ENCODE assay signal across 16 cellular contexts in genomic region chr11:10261821-10262220, GRCh38.
"Had no signal": no experiment of that assay in that cellular context is flagged by ENCODE, and none has a peak within 500 bp of the region (broad histone marks: within the 10 kb centered on the region; RNA-seq: fewer than 3 reads in every experiment).

No MANE protein-coding gene starts in this region.

- H3K9me3 Mint-ChIP-seq: activated naive CD8-positive, alpha-beta T cell treated with anti-CD3 and anti-CD28 coated beads for 36 hours; activated T-cell treated with anti-CD3 and anti-CD28 coated beads, Interleukin-2, amount 50 U/mL, for 72 hours; naive B cell; T-helper 2 cell treated with Interferon-gamma antibody and Interleukin-4, amounts not matched to agents 5 μg/mL and 100 μg/mL, for 36 hours had no signal

- DNase-seq: activated CD8-positive, alpha-beta memory T cell treated with anti-CD3 and anti-CD28 coated beads, Interleukin-2, amount 50 U/mL, for 4 hours; activated CD8-positive, alpha-beta T cell treated with anti-CD3 and anti-CD28 coated beads for 36 hours; activated gamma-delta T cell treated with Interleukin-2 at 50 U/mL for 16 hours; activated naive CD8-positive, alpha-beta T cell treated with anti-CD3 and anti-CD28 coated beads for 36 hours; activated T-cell treated with anti-CD3 and anti-CD28 coated beads, Interleukin-2, amount 50 U/mL, for 72 hours; anterior cingulate cortex; effector CD4-positive, alpha-beta T cell; left cardiac atrium; lower lobe of right lung; naive B cell; tibial artery had no signal

- H3K4me3 ChIP-seq: lower lobe of right lung, skin epidermis, tibial artery, vagina had no signal

- H3K27me3 ChIP-seq: tibial artery, vagina had no signal

- H3K27me3 Mint-ChIP-seq: activated CD8-positive, alpha-beta T cell treated with anti-CD3 and anti-CD28 coated beads for 36 hours; activated naive CD8-positive, alpha-beta T cell treated with anti-CD3 and anti-CD28 coated beads for 36 hours; naive B cell had no signal

- H3K4me3 Mint-ChIP-seq: activated CD8-positive, alpha-beta T cell treated with anti-CD3 and anti-CD28 coated beads for 36 hours; activated naive CD8-positive, alpha-beta T cell treated with anti-CD3 and anti-CD28 coated beads for 36 hours; activated T-cell treated with anti-CD3 and anti-CD28 coated beads, Interleukin-2, amount 50 U/mL, for 72 hours; naive B cell; T-helper 2 cell treated with Interferon-gamma antibody and Interleukin-4, amounts not matched to agents 5 μg/mL and 100 μg/mL, for 36 hours had no signal

- H3K9me3 ChIP-seq: lower lobe of right lung, tibial artery, vagina had no signal

- FAIRE-seq: colon had no signal

- H3K36me3 ChIP-seq: lower lobe of right lung, tibial artery, vagina had no signal

- H3K27ac ChIP-seq: lower lobe of right lung, skin epidermis, tibial artery, vagina had no signal

- H3K4me1 Mint-ChIP-seq: naive B cell had no signal

- H3K27ac Mint-ChIP-seq: activated CD8-positive, alpha-beta T cell treated with anti-CD3 and anti-CD28 coated beads for 36 hours; activated naive CD8-positive, alpha-beta T cell treated with anti-CD3 and anti-CD28 coated beads for 36 hours; activated T-cell treated with anti-CD3 and anti-CD28 coated beads, Interleukin-2, amount 50 U/mL, for 72 hours; naive B cell; T-helper 2 cell treated with Interferon-gamma antibody and Interleukin-4, amounts not matched to agents 5 μg/mL and 100 μg/mL, for 36 hours had no signal

- H3K4me1 ChIP-seq: lower lobe of right lung, tibial artery had no signal

- ATAC-seq: activated CD4-positive, CD25-positive, alpha-beta regulatory T cell treated with anti-CD3 and anti-CD28 coated beads, Interleukin-2, amount 50 U/mL, for 24 hours; activated CD8-positive, alpha-beta T cell treated with anti-CD3 and anti-CD28 coated beads for 36 hours; activated T-cell treated with anti-CD3 and anti-CD28 coated beads, Interleukin-2, amount 50 U/mL, for 72 hours; left cardiac atrium; lower lobe of right lung had no signal
